1 cellular context compared by ENCODE assay signal in the genomic region with DNA sequence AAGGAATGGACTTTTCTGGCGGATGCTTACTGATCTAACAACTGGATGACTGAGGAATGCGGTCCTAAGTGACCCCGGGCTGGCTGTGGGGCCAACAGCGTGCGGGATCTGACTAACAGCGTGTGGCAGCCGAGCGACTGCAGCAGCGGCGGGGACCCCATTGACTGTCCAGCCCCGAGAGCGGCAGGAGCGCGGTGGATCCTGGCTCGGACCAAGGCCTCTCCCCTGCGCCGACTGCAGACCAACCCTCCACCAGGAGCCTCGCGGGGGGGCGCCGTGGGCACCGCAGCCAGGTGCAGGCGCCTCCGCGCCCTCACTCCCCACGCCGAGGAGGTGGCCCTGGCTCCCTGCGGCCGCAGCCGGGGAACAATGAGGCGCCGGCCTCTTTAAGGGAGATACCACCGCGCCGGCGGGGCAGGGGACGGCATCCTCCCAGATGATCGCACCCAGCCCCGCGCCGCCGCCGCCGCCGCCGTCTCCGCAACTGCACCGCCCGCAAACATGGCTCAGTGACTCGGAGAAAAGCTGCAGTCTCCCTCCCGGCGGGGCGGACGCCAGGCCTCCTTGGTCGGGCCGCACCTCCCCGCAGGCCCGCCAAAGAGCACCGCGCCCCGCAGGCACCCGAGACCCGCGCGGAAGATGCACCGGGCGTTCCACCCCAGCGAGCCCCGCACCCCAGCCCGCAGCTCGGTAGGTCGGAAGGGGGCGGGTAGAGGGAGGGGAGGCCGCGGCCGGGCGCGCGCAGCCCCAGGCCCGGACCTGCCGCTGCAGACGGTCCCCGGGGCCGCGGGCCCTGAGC.
TF ChIP-seq lines count a peak whose summit lies in the region.

No MANE protein-coding gene starts in this region.

TF ChIP-seq in K562, 482 proteins besides CTCF, POLR2A, EP300 and RAD21 (continued from another document and continues in another):
- TF ChIP-seq, protein P1, sequence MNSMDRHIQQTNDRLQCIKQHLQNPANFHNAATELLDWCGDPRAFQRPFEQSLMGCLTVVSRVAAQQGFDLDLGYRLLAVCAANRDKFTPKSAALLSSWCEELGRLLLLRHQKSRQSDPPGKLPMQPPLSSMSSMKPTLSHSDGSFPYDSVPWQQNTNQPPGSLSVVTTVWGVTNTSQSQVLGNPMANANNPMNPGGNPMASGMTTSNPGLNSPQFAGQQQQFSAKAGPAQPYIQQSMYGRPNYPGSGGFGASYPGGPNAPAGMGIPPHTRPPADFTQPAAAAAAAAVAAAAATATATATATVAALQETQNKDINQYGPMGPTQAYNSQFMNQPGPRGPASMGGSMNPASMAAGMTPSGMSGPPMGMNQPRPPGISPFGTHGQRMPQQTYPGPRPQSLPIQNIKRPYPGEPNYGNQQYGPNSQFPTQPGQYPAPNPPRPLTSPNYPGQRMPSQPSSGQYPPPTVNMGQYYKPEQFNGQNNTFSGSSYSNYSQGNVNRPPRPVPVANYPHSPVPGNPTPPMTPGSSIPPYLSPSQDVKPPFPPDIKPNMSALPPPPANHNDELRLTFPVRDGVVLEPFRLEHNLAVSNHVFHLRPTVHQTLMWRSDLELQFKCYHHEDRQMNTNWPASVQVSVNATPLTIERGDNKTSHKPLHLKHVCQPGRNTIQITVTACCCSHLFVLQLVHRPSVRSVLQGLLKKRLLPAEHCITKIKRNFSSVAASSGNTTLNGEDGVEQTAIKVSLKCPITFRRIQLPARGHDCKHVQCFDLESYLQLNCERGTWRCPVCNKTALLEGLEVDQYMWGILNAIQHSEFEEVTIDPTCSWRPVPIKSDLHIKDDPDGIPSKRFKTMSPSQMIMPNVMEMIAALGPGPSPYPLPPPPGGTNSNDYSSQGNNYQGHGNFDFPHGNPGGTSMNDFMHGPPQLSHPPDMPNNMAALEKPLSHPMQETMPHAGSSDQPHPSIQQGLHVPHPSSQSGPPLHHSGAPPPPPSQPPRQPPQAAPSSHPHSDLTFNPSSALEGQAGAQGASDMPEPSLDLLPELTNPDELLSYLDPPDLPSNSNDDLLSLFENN (IDR thresholded peaks at IDR 0.05; ENCODE audit: low read depth in 2 of 2, low read length in 2 of 2) = no peak
- TF ChIP-seq, protein P2, sequence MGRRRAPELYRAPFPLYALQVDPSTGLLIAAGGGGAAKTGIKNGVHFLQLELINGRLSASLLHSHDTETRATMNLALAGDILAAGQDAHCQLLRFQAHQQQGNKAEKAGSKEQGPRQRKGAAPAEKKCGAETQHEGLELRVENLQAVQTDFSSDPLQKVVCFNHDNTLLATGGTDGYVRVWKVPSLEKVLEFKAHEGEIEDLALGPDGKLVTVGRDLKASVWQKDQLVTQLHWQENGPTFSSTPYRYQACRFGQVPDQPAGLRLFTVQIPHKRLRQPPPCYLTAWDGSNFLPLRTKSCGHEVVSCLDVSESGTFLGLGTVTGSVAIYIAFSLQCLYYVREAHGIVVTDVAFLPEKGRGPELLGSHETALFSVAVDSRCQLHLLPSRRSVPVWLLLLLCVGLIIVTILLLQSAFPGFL (CRISPR knock-in tag; IDR thresholded peaks at IDR 0.05) = no peak
- no peak for TF ChIP-seq GABPB2 (CRISPR knock-in tag; conservative IDR thresholded peaks at IDR 0.05)
- TF ChIP-seq, protein P3, sequence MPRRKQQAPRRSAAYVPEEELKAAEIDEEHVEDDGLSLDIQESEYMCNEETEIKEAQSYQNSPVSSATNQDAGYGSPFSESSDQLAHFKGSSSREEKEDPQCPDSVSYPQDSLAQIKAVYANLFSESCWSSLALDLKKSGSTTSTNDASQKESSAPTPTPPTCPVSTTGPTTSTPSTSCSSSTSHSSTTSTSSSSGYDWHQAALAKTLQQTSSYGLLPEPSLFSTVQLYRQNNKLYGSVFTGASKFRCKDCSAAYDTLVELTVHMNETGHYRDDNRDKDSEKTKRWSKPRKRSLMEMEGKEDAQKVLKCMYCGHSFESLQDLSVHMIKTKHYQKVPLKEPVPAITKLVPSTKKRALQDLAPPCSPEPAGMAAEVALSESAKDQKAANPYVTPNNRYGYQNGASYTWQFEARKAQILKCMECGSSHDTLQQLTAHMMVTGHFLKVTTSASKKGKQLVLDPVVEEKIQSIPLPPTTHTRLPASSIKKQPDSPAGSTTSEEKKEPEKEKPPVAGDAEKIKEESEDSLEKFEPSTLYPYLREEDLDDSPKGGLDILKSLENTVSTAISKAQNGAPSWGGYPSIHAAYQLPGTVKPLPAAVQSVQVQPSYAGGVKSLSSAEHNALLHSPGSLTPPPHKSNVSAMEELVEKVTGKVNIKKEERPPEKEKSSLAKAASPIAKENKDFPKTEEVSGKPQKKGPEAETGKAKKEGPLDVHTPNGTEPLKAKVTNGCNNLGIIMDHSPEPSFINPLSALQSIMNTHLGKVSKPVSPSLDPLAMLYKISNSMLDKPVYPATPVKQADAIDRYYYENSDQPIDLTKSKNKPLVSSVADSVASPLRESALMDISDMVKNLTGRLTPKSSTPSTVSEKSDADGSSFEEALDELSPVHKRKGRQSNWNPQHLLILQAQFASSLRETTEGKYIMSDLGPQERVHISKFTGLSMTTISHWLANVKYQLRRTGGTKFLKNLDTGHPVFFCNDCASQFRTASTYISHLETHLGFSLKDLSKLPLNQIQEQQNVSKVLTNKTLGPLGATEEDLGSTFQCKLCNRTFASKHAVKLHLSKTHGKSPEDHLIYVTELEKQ (CRISPR knock-in tag; IDR thresholded peaks at IDR 0.05) = no peak
- no peak for TF ChIP-seq ZNF124 (CRISPR knock-in tag; IDR thresholded peaks at IDR 0.05)
- TF ChIP-seq ERF (CRISPR knock-in tag; IDR thresholded peaks at IDR 0.05) = 0 out of 2 replicates have a peak, but pooled peaks have one; percentile 50
- TF ChIP-seq ZBTB33 (CRISPR knock-in tag; IDR thresholded peaks at IDR 0.05) = peak; percentile 26; the same call in 1 of the 2 replicates
- TF ChIP-seq JUNB (CRISPR knock-in tag; conservative IDR thresholded peaks at IDR 0.05) = no peak
- TF ChIP-seq KLF13 (tag; IDR thresholded peaks at IDR 0.05; ENCODE audit: borderline replicate concordance, low read depth) = peak; percentile 35; the same call in 1 of the 2 replicates
- TF ChIP-seq HDAC2 (IDR thresholded peaks at IDR 0.05) = no peak
- TF ChIP-seq, protein P4, sequence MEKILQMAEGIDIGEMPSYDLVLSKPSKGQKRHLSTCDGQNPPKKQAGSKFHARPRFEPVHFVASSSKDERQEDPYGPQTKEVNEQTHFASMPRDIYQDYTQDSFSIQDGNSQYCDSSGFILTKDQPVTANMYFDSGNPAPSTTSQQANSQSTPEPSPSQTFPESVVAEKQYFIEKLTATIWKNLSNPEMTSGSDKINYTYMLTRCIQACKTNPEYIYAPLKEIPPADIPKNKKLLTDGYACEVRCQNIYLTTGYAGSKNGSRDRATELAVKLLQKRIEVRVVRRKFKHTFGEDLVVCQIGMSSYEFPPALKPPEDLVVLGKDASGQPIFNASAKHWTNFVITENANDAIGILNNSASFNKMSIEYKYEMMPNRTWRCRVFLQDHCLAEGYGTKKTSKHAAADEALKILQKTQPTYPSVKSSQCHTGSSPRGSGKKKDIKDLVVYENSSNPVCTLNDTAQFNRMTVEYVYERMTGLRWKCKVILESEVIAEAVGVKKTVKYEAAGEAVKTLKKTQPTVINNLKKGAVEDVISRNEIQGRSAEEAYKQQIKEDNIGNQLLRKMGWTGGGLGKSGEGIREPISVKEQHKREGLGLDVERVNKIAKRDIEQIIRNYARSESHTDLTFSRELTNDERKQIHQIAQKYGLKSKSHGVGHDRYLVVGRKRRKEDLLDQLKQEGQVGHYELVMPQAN (IDR thresholded peaks at IDR 0.05; ENCODE audit: borderline replicate concordance) = peak; percentile 47; the same call in 1 of the 2 replicates
- TF ChIP-seq, protein P5, sequence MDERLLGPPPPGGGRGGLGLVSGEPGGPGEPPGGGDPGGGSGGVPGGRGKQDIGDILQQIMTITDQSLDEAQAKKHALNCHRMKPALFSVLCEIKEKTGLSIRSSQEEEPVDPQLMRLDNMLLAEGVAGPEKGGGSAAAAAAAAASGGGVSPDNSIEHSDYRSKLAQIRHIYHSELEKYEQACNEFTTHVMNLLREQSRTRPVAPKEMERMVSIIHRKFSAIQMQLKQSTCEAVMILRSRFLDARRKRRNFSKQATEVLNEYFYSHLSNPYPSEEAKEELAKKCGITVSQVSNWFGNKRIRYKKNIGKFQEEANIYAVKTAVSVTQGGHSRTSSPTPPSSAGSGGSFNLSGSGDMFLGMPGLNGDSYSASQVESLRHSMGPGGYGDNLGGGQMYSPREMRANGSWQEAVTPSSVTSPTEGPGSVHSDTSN (CRISPR knock-in tag; IDR thresholded peaks at IDR 0.05; ENCODE audit: low read depth) = no peak
- TF ChIP-seq, protein P5 (tag; conservative IDR thresholded peaks at IDR 0.05; ENCODE audit: low read depth) = no peak
- TF ChIP-seq SNRNP70 (optimal IDR thresholded peaks at IDR 0.05; ENCODE audit: low read depth, low read length) = no peak
- TF ChIP-seq HEY1 (CRISPR knock-in tag; IDR thresholded peaks at IDR 0.05; ENCODE audit: borderline replicate concordance) = no peak
- TF ChIP-seq, protein P6, sequence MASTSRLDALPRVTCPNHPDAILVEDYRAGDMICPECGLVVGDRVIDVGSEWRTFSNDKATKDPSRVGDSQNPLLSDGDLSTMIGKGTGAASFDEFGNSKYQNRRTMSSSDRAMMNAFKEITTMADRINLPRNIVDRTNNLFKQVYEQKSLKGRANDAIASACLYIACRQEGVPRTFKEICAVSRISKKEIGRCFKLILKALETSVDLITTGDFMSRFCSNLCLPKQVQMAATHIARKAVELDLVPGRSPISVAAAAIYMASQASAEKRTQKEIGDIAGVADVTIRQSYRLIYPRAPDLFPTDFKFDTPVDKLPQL (IDR thresholded peaks at IDR 0.05; ENCODE audit: extremely low read depth, insufficient read length) = no peak
- peak in 1 of 2 experiments; percentile 59; a peak in 2 of 4 replicates for TF ChIP-seq MLX (CRISPR knock-in tag; conservative IDR thresholded peaks at IDR 0.05)
- TF ChIP-seq PRPF4 (IDR thresholded peaks at IDR 0.05; ENCODE audit: insufficient read depth, low read depth, low read length, poor library complexity, severe bottlenecking) = peak; percentile 36
- TF ChIP-seq ZNF707 (CRISPR knock-in tag; conservative IDR thresholded peaks at IDR 0.05) = no peak
- TF ChIP-seq SAFB2 (IDR thresholded peaks at IDR 0.05; ENCODE audit: borderline replicate concordance, low read depth, low read length, severe bottlenecking) = no peak
- no peak for TF ChIP-seq ZNF140 (CRISPR knock-in tag; IDR thresholded peaks at IDR 0.05)
- TF ChIP-seq MTA3 (IDR thresholded peaks at IDR 0.05; ENCODE audit: borderline replicate concordance) = 0 out of 2 replicates have a peak, but pooled peaks have one; percentile 90
- no peak for TF ChIP-seq HOMEZ (CRISPR knock-in tag; IDR thresholded peaks at IDR 0.05)
- TF ChIP-seq, protein P7, sequence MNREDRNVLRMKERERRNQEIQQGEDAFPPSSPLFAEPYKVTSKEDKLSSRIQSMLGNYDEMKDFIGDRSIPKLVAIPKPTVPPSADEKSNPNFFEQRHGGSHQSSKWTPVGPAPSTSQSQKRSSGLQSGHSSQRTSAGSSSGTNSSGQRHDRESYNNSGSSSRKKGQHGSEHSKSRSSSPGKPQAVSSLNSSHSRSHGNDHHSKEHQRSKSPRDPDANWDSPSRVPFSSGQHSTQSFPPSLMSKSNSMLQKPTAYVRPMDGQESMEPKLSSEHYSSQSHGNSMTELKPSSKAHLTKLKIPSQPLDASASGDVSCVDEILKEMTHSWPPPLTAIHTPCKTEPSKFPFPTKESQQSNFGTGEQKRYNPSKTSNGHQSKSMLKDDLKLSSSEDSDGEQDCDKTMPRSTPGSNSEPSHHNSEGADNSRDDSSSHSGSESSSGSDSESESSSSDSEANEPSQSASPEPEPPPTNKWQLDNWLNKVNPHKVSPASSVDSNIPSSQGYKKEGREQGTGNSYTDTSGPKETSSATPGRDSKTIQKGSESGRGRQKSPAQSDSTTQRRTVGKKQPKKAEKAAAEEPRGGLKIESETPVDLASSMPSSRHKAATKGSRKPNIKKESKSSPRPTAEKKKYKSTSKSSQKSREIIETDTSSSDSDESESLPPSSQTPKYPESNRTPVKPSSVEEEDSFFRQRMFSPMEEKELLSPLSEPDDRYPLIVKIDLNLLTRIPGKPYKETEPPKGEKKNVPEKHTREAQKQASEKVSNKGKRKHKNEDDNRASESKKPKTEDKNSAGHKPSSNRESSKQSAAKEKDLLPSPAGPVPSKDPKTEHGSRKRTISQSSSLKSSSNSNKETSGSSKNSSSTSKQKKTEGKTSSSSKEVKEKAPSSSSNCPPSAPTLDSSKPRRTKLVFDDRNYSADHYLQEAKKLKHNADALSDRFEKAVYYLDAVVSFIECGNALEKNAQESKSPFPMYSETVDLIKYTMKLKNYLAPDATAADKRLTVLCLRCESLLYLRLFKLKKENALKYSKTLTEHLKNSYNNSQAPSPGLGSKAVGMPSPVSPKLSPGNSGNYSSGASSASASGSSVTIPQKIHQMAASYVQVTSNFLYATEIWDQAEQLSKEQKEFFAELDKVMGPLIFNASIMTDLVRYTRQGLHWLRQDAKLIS (CRISPR knock-in tag; IDR thresholded peaks at IDR 0.05) = 0 out of 2 replicates have a peak, but pooled peaks have one; percentile 69
